11 cellular contexts compared by ENCODE assay signal in the genomic region with DNA sequence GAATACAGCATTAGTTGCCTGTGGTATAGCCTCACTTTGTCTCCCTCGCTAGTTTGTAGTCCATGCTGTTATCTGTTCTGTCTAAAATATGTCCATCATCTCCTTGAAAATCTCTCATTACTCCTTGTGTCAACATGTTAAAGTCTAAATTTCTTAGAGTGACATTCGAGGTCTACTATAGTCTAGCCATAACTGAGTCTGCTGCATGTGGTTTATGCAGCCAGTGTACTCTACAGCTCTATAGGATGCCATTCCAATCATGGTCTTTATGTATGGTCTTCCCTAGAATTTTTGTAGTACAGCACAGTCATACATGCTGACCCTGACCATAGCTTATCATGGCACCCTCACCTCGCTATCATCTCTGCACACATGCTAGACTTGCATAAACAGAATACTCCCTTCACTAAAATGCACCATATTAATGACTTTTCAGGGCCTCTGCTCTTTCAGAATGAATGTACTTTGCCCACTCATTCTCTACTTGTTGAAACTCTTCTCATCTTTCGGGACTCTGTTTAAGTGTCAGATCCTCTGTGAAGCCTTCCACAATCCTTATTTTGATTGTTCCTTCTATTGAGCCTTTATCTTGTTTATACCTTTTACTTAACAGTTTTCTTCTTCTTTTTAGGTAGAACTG. TPM values are rescaled to one million over a fixed set of nuclear protein-coding genes. Genes with fewer than 3 reads are reported as not detected.
DNase-seq lines count a peak whose midpoint lies in the region; ATAC-seq, FAIRE-seq and TF ChIP-seq lines count a peak whose summit lies in the region.
"Had no signal": no experiment of that assay in that cellular context is flagged by ENCODE, and none has a peak within 500 bp of the region (broad histone marks: within the 10 kb centered on the region; RNA-seq: fewer than 3 reads in every experiment).

No MANE protein-coding gene starts in this region.

- H3K9me3 ChIP-seq in SJCRH30 (replicated peaks) (peaks cover 9% of the 10 kb centered on the region), small intestine (ENCODE audit: control insufficient read depth, low read depth) (no peaks in the 10 kb centered on the region)

- H3K4me1 ChIP-seq in SJCRH30 (no peaks in the 10 kb centered on the region), small intestine (ENCODE audit: control insufficient read depth in 2 of 2, insufficient read depth in 1 of 2, low read depth in 1 of 2, low read length in 1 of 2) (peaks cover 2 to 3% of the 10 kb centered on the region in 2 donors)

- intact Hi-C loops in activated CD8-positive, alpha-beta T cell treated with anti-CD3 and anti-CD28 coated beads for 36 hours (cut with micrococcal nuclease): no loop called here

- peaks cover 70% of the 10 kb centered on the region for H3K36me3 Mint-ChIP-seq in activated CD8-positive, alpha-beta T cell treated with anti-CD3 and anti-CD28 coated beads for 36 hours (ENCODE audit: low read depth)
- H3K36me3 Mint-ChIP-seq in activated CD8-positive, alpha-beta T cell treated with anti-CD3 and anti-CD28 coated beads, Interleukin-2, amount 10 ng/mL, durations not matched to agents 7 days and 5 days (ENCODE audit: low read depth): peaks cover 78% of the 10 kb centered on the region
- H3K36me3 Mint-ChIP-seq in memory B cell: peaks cover 25% of the 10 kb centered on the region

- no peak for TF ChIP-seq CTCF in activated CD8-positive, alpha-beta T cell treated with anti-CD3 and anti-CD28 coated beads for 36 hours (IDR thresholded peaks at IDR 0.05)

- peaks cover 76% of the 10 kb centered on the region for H3K4me1 Mint-ChIP-seq in activated CD8-positive, alpha-beta T cell treated with anti-CD3 and anti-CD28 coated beads for 36 hours (ENCODE audit: low read depth)
- peaks cover 53% of the 10 kb centered on the region for H3K4me1 Mint-ChIP-seq in activated CD8-positive, alpha-beta T cell treated with anti-CD3 and anti-CD28 coated beads, Interleukin-2, amount 10 ng/mL, durations not matched to agents 7 days and 5 days (ENCODE audit: low read depth)
- peaks cover 52% of the 10 kb centered on the region for H3K4me1 Mint-ChIP-seq in memory B cell

- DNase-seq in activated CD8-positive, alpha-beta T cell treated with anti-CD3 and anti-CD28 coated beads for 36 hours: no peak
- DNase-seq in activated CD8-positive, alpha-beta T cell treated with anti-CD3 and anti-CD28 coated beads, Interleukin-2, amount 10 ng/mL, durations not matched to agents 7 days and 5 days: no peak
- DNase-seq in memory B cell (ENCODE audit: low spot score in 2 of 2): no peak
- DNase-seq in SJCRH30: no peak
- no peak for DNase-seq in small intestine
- no peak for DNase-seq in occipital lobe (lab: John Stamatoyannopoulos, UW)
- DNase-seq: RPMI8226; stimulated activated CD4-positive, alpha-beta T cell treated with anti-CD3 and anti-CD28 coated beads, Interleukin-2, amount 100 ng/mL, for 48 hours had no signal

- FAIRE-seq in small intestine (lab: Jason Lieb, UNC): no peak
- FAIRE-seq: astrocyte had no signal

- no peak overlapping the region for H3K4me3 ChIP-seq in SJCRH30
- no peak overlapping the region for H3K4me3 ChIP-seq in small intestine (ENCODE audit: low read depth in 1 of 2, low read length in 2 of 2)

- WGBS in small intestine, 3 donors: 86 to 94% (median 86%) methylated on average over 4 of the region's 4 CpGs

- ATAC-seq in activated CD8-positive, alpha-beta T cell treated with anti-CD3 and anti-CD28 coated beads for 36 hours: peak; percentile 86
- ATAC-seq in activated CD8-positive, alpha-beta T cell treated with anti-CD3 and anti-CD28 coated beads, Interleukin-2, amount 10 ng/mL, durations not matched to agents 7 days and 5 days: no peak
- peak; percentile 59 for ATAC-seq in GM21576 (IDR thresholded peaks at IDR 0.05; ENCODE audit: unreplicated experiment)
- ATAC-seq in HG03378 (IDR thresholded peaks at IDR 0.05; ENCODE audit: unreplicated experiment): peak; percentile 52
- no peak for ATAC-seq in memory B cell (ENCODE audit: low read depth)

- no peaks in the 10 kb centered on the region for H3K27me3 Mint-ChIP-seq in activated CD8-positive, alpha-beta T cell treated with anti-CD3 and anti-CD28 coated beads for 36 hours
- no peaks in the 10 kb centered on the region for H3K27me3 Mint-ChIP-seq in activated CD8-positive, alpha-beta T cell treated with anti-CD3 and anti-CD28 coated beads, Interleukin-2, amount 10 ng/mL, durations not matched to agents 7 days and 5 days (ENCODE audit: low read depth)
- H3K27me3 Mint-ChIP-seq in memory B cell: no peaks in the 10 kb centered on the region

- no peak overlapping the region for H3K4me3 Mint-ChIP-seq in activated CD8-positive, alpha-beta T cell treated with anti-CD3 and anti-CD28 coated beads for 36 hours
- no peak overlapping the region for H3K4me3 Mint-ChIP-seq in activated CD8-positive, alpha-beta T cell treated with anti-CD3 and anti-CD28 coated beads, Interleukin-2, amount 10 ng/mL, durations not matched to agents 7 days and 5 days
- peak overlapping the region; percentile 42 for H3K4me3 Mint-ChIP-seq in memory B cell

- H3K27ac ChIP-seq in SJCRH30 (no peak overlapping the region), small intestine (ENCODE audit: low read depth in 1 of 2, low read length in 1 of 2) (no peak overlapping the region)

- H3K27me3 ChIP-seq in SJCRH30 (no peaks in the 10 kb centered on the region), small intestine (ENCODE audit: control insufficient read depth in 2 of 2, insufficient read depth in 2 of 2, low read length in 2 of 2) (no peaks in the 10 kb centered on the region)

- peaks cover 9% of the 10 kb centered on the region for H3K36me3 ChIP-seq in SJCRH30
- H3K36me3 ChIP-seq in small intestine (ENCODE audit: control insufficient read depth in 2 of 2, insufficient read depth in 2 of 2, low read length in 2 of 2): peaks cover 0 to 3% of the 10 kb centered on the region in 2 donors

- H3K9me3 Mint-ChIP-seq in activated CD8-positive, alpha-beta T cell treated with anti-CD3 and anti-CD28 coated beads for 36 hours: peaks cover 13% of the 10 kb centered on the region
- H3K9me3 Mint-ChIP-seq in activated CD8-positive, alpha-beta T cell treated with anti-CD3 and anti-CD28 coated beads, Interleukin-2, amount 10 ng/mL, durations not matched to agents 7 days and 5 days (ENCODE audit: insufficient read depth): peaks cover 13% of the 10 kb centered on the region
- no peaks in the 10 kb centered on the region for H3K9me3 Mint-ChIP-seq in memory B cell

- POLR2A ChIA-PET in activated CD8-positive, alpha-beta T cell treated with anti-CD3 and anti-CD28 coated beads for 36 hours (lab: Charles Lee): no interaction called here
- POLR2A ChIA-PET in activated CD8-positive, alpha-beta T cell treated with anti-CD3 and anti-CD28 coated beads, Interleukin-2, amount 10 ng/mL, durations not matched to agents 7 days and 5 days (lab: Charles Lee): no interaction called here

- H3K27ac Mint-ChIP-seq in activated CD8-positive, alpha-beta T cell treated with anti-CD3 and anti-CD28 coated beads for 36 hours: peak overlapping the region; percentile 43
- H3K27ac Mint-ChIP-seq in activated CD8-positive, alpha-beta T cell treated with anti-CD3 and anti-CD28 coated beads, Interleukin-2, amount 10 ng/mL, durations not matched to agents 7 days and 5 days: no peak overlapping the region
- peak overlapping the region; percentile 24 for H3K27ac Mint-ChIP-seq in memory B cell

- CTCF ChIA-PET in activated CD8-positive, alpha-beta T cell treated with anti-CD3 and anti-CD28 coated beads for 36 hours (lab: Charles Lee): no interaction called here
- CTCF ChIA-PET in activated CD8-positive, alpha-beta T cell treated with anti-CD3 and anti-CD28 coated beads, Interleukin-2, amount 10 ng/mL, durations not matched to agents 7 days and 5 days (lab: Charles Lee): interaction anchor here (0.9 kb wide), 1 partner anchor 83 kb away, joined by 3 read pairs; no protein-coding TSS in a partner anchor

RNA-seq across cellular contexts. Expression of a gene that starts 12.8 kb away (rescaled TPM):
- total RNA-seq in activated CD8-positive, alpha-beta T cell treated with anti-CD3 and anti-CD28 coated beads for 36 hours: 10 to 100 TPM; 49.2 to 51.6 TPM
- total RNA-seq in activated CD8-positive, alpha-beta T cell treated with anti-CD3 and anti-CD28 coated beads, Interleukin-2, amount 10 ng/mL, durations not matched to agents 7 days and 5 days: 10 to 100 TPM; 68.2 to 71.6 TPM
- 33.9 and 45.2 TPM in 2 replicates for total RNA-seq in SJCRH30 (2014; rRNA removed; shearing (Covaris generic))
- polyA plus RNA-seq in small intestine: 10 to 100 TPM; 27.7 to 39.1 (median 35.1) TPM
- 89.5 TPM for total RNA-seq in occipital lobe

Comparison
In these comparisons a context has a peak if more than half of its experiments do, and no peak if none do; other contexts are left out.
1. ATAC-seq: peak in activated CD8-positive, alpha-beta T cell treated with anti-CD3 and anti-CD28 coated beads for 36 hours (single experiment), GM21576 (single experiment) and HG03378 (single experiment); none in activated CD8-positive, alpha-beta T cell treated with anti-CD3 and anti-CD28 coated beads, Interleukin-2, amount 10 ng/mL, durations not matched to agents 7 days and 5 days (single experiment) and memory B cell (single experiment).